ENCODE assay signal across 11 cellular contexts in the genomic region with DNA sequence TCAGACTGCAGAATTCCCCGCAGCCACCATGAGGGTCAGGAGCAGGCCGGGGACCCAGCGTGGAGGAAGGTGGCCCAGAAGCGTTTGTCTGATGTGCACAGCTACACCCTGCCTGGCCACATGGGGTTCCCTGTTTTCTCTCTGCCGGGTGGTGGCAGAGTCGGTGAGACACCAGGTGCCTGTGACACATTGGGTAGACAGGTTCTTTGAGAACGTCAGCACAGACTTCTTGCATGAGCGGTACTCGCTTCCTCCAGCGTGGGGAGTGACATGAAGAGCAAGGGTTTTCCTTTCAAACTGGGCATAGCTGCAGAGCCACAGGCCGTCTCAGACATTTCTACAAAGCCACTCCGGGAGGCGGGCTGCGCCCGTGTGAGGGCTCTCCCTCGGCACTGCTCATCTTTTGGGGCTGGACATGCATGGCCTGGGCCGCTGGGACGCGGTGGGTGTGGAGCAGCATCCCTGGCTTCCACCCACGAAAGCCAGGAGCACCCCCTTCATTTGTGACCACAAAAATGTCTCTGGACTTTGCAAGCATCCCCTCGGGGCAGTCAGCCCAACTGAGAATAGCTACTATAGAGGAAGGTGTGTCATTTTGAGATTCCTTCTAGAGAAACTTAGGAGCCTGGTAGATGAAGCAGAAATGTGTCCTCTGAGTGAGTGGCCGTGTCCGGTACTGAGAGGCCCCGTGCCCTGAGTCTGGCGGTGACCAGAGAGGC. TPM values are rescaled to one million over a fixed set of nuclear protein-coding genes. Genes with fewer than 3 reads are reported as not detected.
DNase-seq lines count a peak whose midpoint lies in the region; ATAC-seq and TF ChIP-seq lines count a peak whose summit lies in the region.
"Had no signal": no experiment of that assay in that cellular context is flagged by ENCODE, and none has a peak within 500 bp of the region (broad histone marks: within the 10 kb centered on the region; RNA-seq: fewer than 3 reads in every experiment).

No MANE protein-coding gene starts in this region.

- no peak overlapping the region for H3K4me3 ChIP-seq in aorta (ENCODE audit: low read length in 2 of 2)

- 90% methylated on average over 25 of the region's 25 CpGs for WGBS in aorta, 2 donors

- H3K27ac ChIP-seq in RWPE1 (peak overlapping the region; percentile 48), aorta (ENCODE audit: low read depth in 1 of 2, low read length in 2 of 2) (no peak overlapping the region)

- H3K36me3 ChIP-seq in aorta (ENCODE audit: control insufficient read depth in 1 of 2, insufficient read depth in 2 of 2, low read length in 1 of 2): peaks cover 0 to 15% of the 10 kb centered on the region in 2 donors

- POLR2A ChIA-PET in RWPE1 (lab: Yijun Ruan, JAX; ENCODE audit: low non-redundant PET): interaction anchor here (1.1 to 1.4 kb wide), 2 partner anchors 24 to 39 kb away, joined by 3 to 4 read pairs; partner anchors contain the start of gene MAPK8IP3

- DNase-seq in ELR (ENCODE audit: low read depth) (peak; percentile 95), RWPE1 (ENCODE audit: low spot score) (peak; percentile 69), fibroblast of gingiva (ENCODE audit: low read depth) (peak; percentile 38), sciatic nerve (ENCODE audit: low spot score) (peak; percentile 44), aorta (no peak), midbrain (lab: John Stamatoyannopoulos, UW) (no peak)
- no peak for DNase-seq in activated CD8-positive, alpha-beta memory T cell treated with anti-CD3 and anti-CD28 coated beads for 24 hours
- DNase-seq: DMS 273 treated with DMSO at 0.1 percent for 48 hours; naive thymus-derived CD8-positive, alpha-beta T cell; NCI-H2081 treated with DMSO at 0.1 percent for 48 hours had no signal

- no peak for ATAC-seq in sciatic nerve
- ATAC-seq in aorta (ENCODE audit: low FRiP score): no peak
- no peak for ATAC-seq in HG03520 (IDR thresholded peaks at IDR 0.05; ENCODE audit: unreplicated experiment)
- ATAC-seq: naive thymus-derived CD8-positive, alpha-beta T cell had no signal

- no peaks in the 10 kb centered on the region for H3K27me3 ChIP-seq in aorta (ENCODE audit: control insufficient read depth in 1 of 2, insufficient read depth in 2 of 2, low read length in 1 of 2)

- CTCF ChIA-PET in RWPE1 (lab: Yijun Ruan, JAX): interaction anchor here (0.6 to 1.5 kb wide), 8 partner anchors 9 to 67 kb away, joined by 3 to 11 read pairs (median 3); partner anchors contain the start of genes EME2, JPT2, MAPK8IP3 and MRPS34

- TF ChIP-seq CTCF in RWPE1 (conservative IDR thresholded peaks at IDR 0.05; ENCODE audit: low read depth): no peak

- H3K4me1 ChIP-seq in aorta (ENCODE audit: control insufficient read depth in 1 of 2, insufficient read depth in 2 of 2, low read length in 2 of 2): no peaks in the 10 kb centered on the region

- intact Hi-C loops in sciatic nerve (cut with DNase I): no loop called here
- intact Hi-C loops in aorta (cut with DNase I): no loop called here

- no peaks in the 10 kb centered on the region for H3K9me3 ChIP-seq in aorta (ENCODE audit: control insufficient read depth, low read length)

RNA-seq across cellular contexts. Expression of gene NME3, which starts 26.0 kb away (rescaled TPM):
- total RNA-seq in sciatic nerve (50.1 TPM), aorta (10 to 100 TPM; 33.0 to 62.8 TPM)
- polyA plus RNA-seq in aorta: 100 to 1,000 TPM in 1 of 2 donors, 10 to 100 TPM in 1; 61.0 to 379 TPM

RNA-seq across cellular contexts. Expression of gene EME2, which starts 27.3 kb away (rescaled TPM):
- total RNA-seq in sciatic nerve (15.3 TPM), aorta (10 to 100 TPM; 15.8 to 23.7 TPM)
- polyA plus RNA-seq in aorta: 10 to 100 TPM in 1 of 2 donors, 1 to 10 TPM in 1; 1.6 to 20.6 TPM

RNA-seq across cellular contexts. Expression of gene MRPS34, which starts 27.6 kb away (rescaled TPM):
- 42.7 TPM for total RNA-seq in sciatic nerve
- total RNA-seq in aorta: 10 to 100 TPM; 36.5 to 40.5 TPM
- polyA plus RNA-seq in aorta: 10 to 100 TPM; 67.7 to 74.2 TPM

RNA-seq across cellular contexts. Expression of gene SPSB3, which starts 37.0 kb away (rescaled TPM):
- 35.3 TPM for total RNA-seq in sciatic nerve
- total RNA-seq in aorta: 10 to 100 TPM; 33.6 to 33.7 TPM
- polyA plus RNA-seq in aorta: 100 to 1,000 TPM in 1 of 2 donors, 10 to 100 TPM in 1; 25.8 to 322 TPM

RNA-seq across cellular contexts. Expression of gene NUBP2, which starts 37.4 kb away (rescaled TPM):
- total RNA-seq in sciatic nerve (28.0 TPM), aorta (10 to 100 TPM; 30.7 to 32.9 TPM)
- 10 to 100 TPM; 55.3 to 92.4 TPM for polyA plus RNA-seq in aorta

Comparison
In these comparisons a context has a peak if more than half of its experiments do, and no peak if none do; other contexts are left out.
1. DNase-seq: peak in ELR (single experiment), RWPE1 (single experiment), fibroblast of gingiva (single experiment) and sciatic nerve (single experiment); none in activated CD8-positive, alpha-beta memory T cell treated with anti-CD3 and anti-CD28 coated beads for 24 hours (single experiment), aorta (0 of 2) and midbrain (single experiment).